ENCODE assay signal across 8 cellular contexts in the genomic region with DNA sequence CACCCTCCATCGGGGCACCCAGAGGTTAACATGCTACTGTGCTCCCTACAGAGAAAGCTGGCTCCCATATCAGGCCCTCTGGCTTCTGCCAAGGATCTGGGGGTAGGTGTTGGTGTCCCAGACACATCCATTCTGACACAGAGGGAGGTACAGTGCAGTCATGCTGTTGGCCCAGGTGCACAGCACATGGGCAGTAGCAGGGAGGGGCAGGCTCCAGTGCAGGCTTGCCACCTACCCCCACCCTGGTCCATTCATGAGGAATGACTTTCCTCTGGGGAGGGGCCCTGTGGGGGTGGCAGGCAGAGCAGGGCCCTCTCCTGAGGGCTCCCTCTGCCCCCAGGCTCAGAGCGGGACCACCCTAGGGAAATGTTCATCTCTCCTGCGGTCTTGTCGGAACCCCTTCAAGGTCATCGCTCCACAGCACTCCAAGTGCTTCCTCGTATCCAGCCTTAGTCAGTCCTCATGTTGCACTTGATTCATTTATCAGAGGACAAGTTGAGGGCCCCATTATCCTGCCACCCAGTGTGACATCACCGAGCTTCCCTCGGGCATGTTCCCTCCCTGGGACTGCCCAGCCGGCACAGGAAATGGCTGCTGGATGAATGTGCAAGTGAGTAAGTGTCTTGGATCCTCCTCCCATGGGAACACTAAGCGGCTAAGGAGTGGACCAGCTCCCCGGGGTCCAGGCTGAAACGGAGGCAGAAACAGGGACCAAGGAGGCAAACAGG. TPM values are rescaled to one million over a fixed set of nuclear protein-coding genes. Genes with fewer than 3 reads are reported as not detected.
DNase-seq lines count a peak whose midpoint lies in the region; ATAC-seq and TF ChIP-seq lines count a peak whose summit lies in the region.

No MANE protein-coding gene starts in this region.

- H3K27me3 Mint-ChIP-seq in stimulated activated naive B cell treated with anti-CD40 and anti-IgM and Interleukin-4, amounts not matched to agents 10 μg/mL and 1 μg/mL and 100 μg/mL, for 72 hours = peaks cover 0 to 5% of the 10 kb centered on the region in 2 donors

- no peak overlapping the region for H3K4me3 Mint-ChIP-seq in stimulated activated effector memory CD8-positive, alpha-beta T cell treated with anti-CD3 and anti-CD28 coated beads, Interleukin-12 subunit alpha, Interleukin-12 subunit beta, amount 100 ng/mL, for 72 hours
- no peak overlapping the region for H3K4me3 Mint-ChIP-seq in stimulated activated naive B cell treated with anti-CD40 and anti-IgM and Interleukin-4, amounts not matched to agents 10 μg/mL and 1 μg/mL and 100 μg/mL, for 72 hours

- H3K9ac ChIP-seq in HCT116 (ENCODE audit: low read length) = peak overlapping the region; percentile 50

- H3K9me3 ChIP-seq in HCT116 (ENCODE audit: control insufficient read depth in 1 of 2, insufficient read depth in 1 of 2, low read depth in 1 of 2, low read length in 2 of 2) = no peaks in the 10 kb centered on the region

- DNase-seq in HCT116 (ENCODE audit: low read depth, low spot score) (peak; percentile 67), amniotic stem cell (lab: John Stamatoyannopoulos, UW) (peak; percentile 96), left ventricle myocardium superior (no peak), NCI-H526 treated with DMSO at 0.1 percent for 48 hours (lab: John Stamatoyannopoulos, UW) (no peak), T-helper 9 cell (no peak)
- no peak for DNase-seq in stimulated activated effector memory CD8-positive, alpha-beta T cell treated with anti-CD3 and anti-CD28 coated beads, Interleukin-12 subunit alpha, Interleukin-12 subunit beta, amount 100 ng/mL, for 72 hours (ENCODE audit: low spot score in 2 of 2)
- DNase-seq in stimulated activated CD8-positive, alpha-beta memory T cell treated with anti-CD3 and anti-CD28 coated beads, Interleukin-4, amount 100 ng/mL, for 48 hours = no peak
- DNase-seq in stimulated activated naive B cell treated with anti-CD40 and anti-IgM and Interleukin-4, amounts not matched to agents 10 μg/mL and 1 μg/mL and 100 μg/mL, for 72 hours = no peak

- peaks cover 7% of the 10 kb centered on the region; the same call in 1 of the 2 replicates for H3K79me2 ChIP-seq in HCT116 (ENCODE audit: insufficient read depth, low read length)

- H3K27me3 ChIP-seq in HCT116 (ENCODE audit: insufficient read depth, low read length) = no peaks in the 10 kb centered on the region

- CTCF ChIA-PET in HCT116 (lab: Charles Lee) = interaction anchor here (1.5 kb wide), 1 partner anchor 10 kb away, joined by 5 read pairs; no protein-coding TSS in a partner anchor

- peaks cover 7 to 16% of the 10 kb centered on the region in 2 experiments; a peak in 2 of 4 replicates for H3K36me3 ChIP-seq in HCT116 (ENCODE audit: control insufficient read depth in 1 of 2, insufficient read depth in 2 of 2, low read length in 2 of 2)

- H3K4me1 Mint-ChIP-seq in stimulated activated effector memory CD8-positive, alpha-beta T cell treated with anti-CD3 and anti-CD28 coated beads, Interleukin-12 subunit alpha, Interleukin-12 subunit beta, amount 100 ng/mL, for 72 hours = peaks cover 41% of the 10 kb centered on the region
- H3K4me1 Mint-ChIP-seq in stimulated activated naive B cell treated with anti-CD40 and anti-IgM and Interleukin-4, amounts not matched to agents 10 μg/mL and 1 μg/mL and 100 μg/mL, for 72 hours = peaks cover under 1 to 8% of the 10 kb centered on the region in 2 donors

- no peak overlapping the region for H2AFZ ChIP-seq in HCT116 (ENCODE audit: low read depth, low read length, poor library complexity, severe bottlenecking)

- H3K4me2 ChIP-seq in HCT116 (ENCODE audit: low read length) = peak overlapping the region; percentile 57

- no peaks in the 10 kb centered on the region for H3K9me3 Mint-ChIP-seq in stimulated activated effector memory CD8-positive, alpha-beta T cell treated with anti-CD3 and anti-CD28 coated beads, Interleukin-12 subunit alpha, Interleukin-12 subunit beta, amount 100 ng/mL, for 72 hours
- H3K9me3 Mint-ChIP-seq in stimulated activated naive B cell treated with anti-CD40 and anti-IgM and Interleukin-4, amounts not matched to agents 10 μg/mL and 1 μg/mL and 100 μg/mL, for 72 hours = no peaks in the 10 kb centered on the region

- POLR2A ChIA-PET in HCT116 (lab: Charles Lee) = interaction anchor here (0.7 to 1.4 kb wide), 6 partner anchors 10 to 191 kb away, joined by 3 to 8 read pairs (median 4); a partner anchor contains a TSS

- no peaks in the 10 kb centered on the region for H3K9me2 ChIP-seq in HCT116 (ENCODE audit: insufficient read depth)

- intact Hi-C loops in HCT116 (cut with micrococcal nuclease) = no loop called here
- intact Hi-C loops in left ventricle myocardium superior (cut with micrococcal nuclease) = no loop called here

- RAD21 ChIA-PET in HCT116 (lab: Charles Lee; ENCODE audit: low non-redundant PET in 1 of 2, low total read pairs in 2 of 2, uncharacterized antibody in 2 of 2, unreplicated experiment in 2 of 2) = no interaction called here

- H3K27ac Mint-ChIP-seq in stimulated activated effector memory CD8-positive, alpha-beta T cell treated with anti-CD3 and anti-CD28 coated beads, Interleukin-12 subunit alpha, Interleukin-12 subunit beta, amount 100 ng/mL, for 72 hours = peak overlapping the region; percentile 83
- H3K27ac Mint-ChIP-seq in stimulated activated naive B cell treated with anti-CD40 and anti-IgM and Interleukin-4, amounts not matched to agents 10 μg/mL and 1 μg/mL and 100 μg/mL, for 72 hours = no peak overlapping the region

- TF ChIP-seq RAD21 in HCT116 (IDR thresholded peaks at IDR 0.05; ENCODE audit: low read depth) = no peak

- no peak for TF ChIP-seq POLR2A in HCT116 (IDR thresholded peaks at IDR 0.05; ENCODE audit: borderline replicate concordance, extremely low read depth, insufficient read depth, insufficient read length)

- no peaks in the 10 kb centered on the region for H4K20me1 ChIP-seq in HCT116 (ENCODE audit: insufficient read depth)

- peak overlapping the region; percentile 22 to 35; a peak in 3 of 4 replicates for H3K4me3 ChIP-seq in HCT116 (replicated peaks in 1 of 2; ENCODE audit: low read depth in 1 of 2, low read length in 2 of 2)

- peaks cover 26% of the 10 kb centered on the region for H3K36me3 Mint-ChIP-seq in stimulated activated effector memory CD8-positive, alpha-beta T cell treated with anti-CD3 and anti-CD28 coated beads, Interleukin-12 subunit alpha, Interleukin-12 subunit beta, amount 100 ng/mL, for 72 hours
- peaks cover 14 to 17% of the 10 kb centered on the region in 2 donors for H3K36me3 Mint-ChIP-seq in stimulated activated naive B cell treated with anti-CD40 and anti-IgM and Interleukin-4, amounts not matched to agents 10 μg/mL and 1 μg/mL and 100 μg/mL, for 72 hours

- no peak for TF ChIP-seq CTCF in HCT116 (IDR thresholded peaks at IDR 0.05 in 2 of 3, conservative IDR thresholded peaks at IDR 0.05 in 1 of 3; ENCODE audit: borderline replicate concordance in 1 of 3, insufficient read depth in 1 of 3, low read depth in 2 of 3, low read length in 2 of 3)

- peak; percentile 73 for ATAC-seq in HCT116
- peak; percentile 70 for ATAC-seq in left ventricle myocardium superior
- no peak for ATAC-seq in stimulated activated effector memory CD8-positive, alpha-beta T cell treated with anti-CD3 and anti-CD28 coated beads, Interleukin-12 subunit alpha, Interleukin-12 subunit beta, amount 100 ng/mL, for 72 hours
- no peak for ATAC-seq in stimulated activated naive B cell treated with anti-CD40 and anti-IgM and Interleukin-4, amounts not matched to agents 10 μg/mL and 1 μg/mL and 100 μg/mL, for 72 hours (replicated peaks)

- H3K4me1 ChIP-seq in HCT116 (ENCODE audit: control insufficient read depth in 1 of 2, insufficient read depth in 2 of 2, low read length in 2 of 2) = peaks cover 22 to 53% of the 10 kb centered on the region in 2 experiments

- no TSS peak for BruUV-seq in HCT116 (replicated peaks; lab: Mats Ljungman, UMichigan)

- peak overlapping the region; percentile 37 for H3K27ac ChIP-seq in HCT116 (ENCODE audit: low read depth, low read length)

TF ChIP-seq in HCT116, 20 proteins besides CTCF, POLR2A, EP300 and RAD21:
- TF ChIP-seq JUND (IDR thresholded peaks at IDR 0.05) (no peak), YY1 (IDR thresholded peaks at IDR 0.05; ENCODE audit: extremely low read depth, insufficient replicate concordance, low read depth, low read length) (peak; percentile 90)

RNA-seq across cellular contexts. Expression of a gene that starts 10.0 kb away (rescaled TPM):
- 16.6 TPM for total RNA-seq in HCT116 (2021; ENCODE audit: unreplicated experiment)
- 15.2 and 16.0 TPM in 2 replicates for polyA plus RNA-seq in HCT116 (2012)
- 25.2 TPM for total RNA-seq in left ventricle myocardium superior

RNA-seq across cellular contexts. Expression of a gene that starts 50.7 kb away (rescaled TPM):
- total RNA-seq in HCT116 (2021; ENCODE audit: unreplicated experiment) (1,880 TPM), left ventricle myocardium superior (663 TPM)
- 2,915 and 3,138 TPM in 2 replicates for polyA plus RNA-seq in HCT116 (2012)

Comparison
In these comparisons a context has a peak if more than half of its experiments do, and no peak if none do; other contexts are left out.
1. ATAC-seq: peak in HCT116 (single experiment) and left ventricle myocardium superior (single experiment); none in stimulated activated effector memory CD8-positive, alpha-beta T cell treated with anti-CD3 and anti-CD28 coated beads, Interleukin-12 subunit alpha, Interleukin-12 subunit beta, amount 100 ng/mL, for 72 hours (single experiment) and stimulated activated naive B cell treated with anti-CD40 and anti-IgM and Interleukin-4, amounts not matched to agents 10 μg/mL and 1 μg/mL and 100 μg/mL, for 72 hours (0 of 2).
2. DNase-seq: peak in HCT116 (single experiment) and amniotic stem cell (single experiment); none in left ventricle myocardium superior (single experiment), stimulated activated effector memory CD8-positive, alpha-beta T cell treated with anti-CD3 and anti-CD28 coated beads, Interleukin-12 subunit alpha, Interleukin-12 subunit beta, amount 100 ng/mL, for 72 hours (0 of 2), stimulated activated CD8-positive, alpha-beta memory T cell treated with anti-CD3 and anti-CD28 coated beads, Interleukin-4, amount 100 ng/mL, for 48 hours (single experiment), NCI-H526 treated with DMSO at 0.1 percent for 48 hours (single experiment), T-helper 9 cell (single experiment) and stimulated activated naive B cell treated with anti-CD40 and anti-IgM and Interleukin-4, amounts not matched to agents 10 μg/mL and 1 μg/mL and 100 μg/mL, for 72 hours (single experiment).